Comparison of ENCODE assay signal across 1 cellular context in the genomic region with DNA sequence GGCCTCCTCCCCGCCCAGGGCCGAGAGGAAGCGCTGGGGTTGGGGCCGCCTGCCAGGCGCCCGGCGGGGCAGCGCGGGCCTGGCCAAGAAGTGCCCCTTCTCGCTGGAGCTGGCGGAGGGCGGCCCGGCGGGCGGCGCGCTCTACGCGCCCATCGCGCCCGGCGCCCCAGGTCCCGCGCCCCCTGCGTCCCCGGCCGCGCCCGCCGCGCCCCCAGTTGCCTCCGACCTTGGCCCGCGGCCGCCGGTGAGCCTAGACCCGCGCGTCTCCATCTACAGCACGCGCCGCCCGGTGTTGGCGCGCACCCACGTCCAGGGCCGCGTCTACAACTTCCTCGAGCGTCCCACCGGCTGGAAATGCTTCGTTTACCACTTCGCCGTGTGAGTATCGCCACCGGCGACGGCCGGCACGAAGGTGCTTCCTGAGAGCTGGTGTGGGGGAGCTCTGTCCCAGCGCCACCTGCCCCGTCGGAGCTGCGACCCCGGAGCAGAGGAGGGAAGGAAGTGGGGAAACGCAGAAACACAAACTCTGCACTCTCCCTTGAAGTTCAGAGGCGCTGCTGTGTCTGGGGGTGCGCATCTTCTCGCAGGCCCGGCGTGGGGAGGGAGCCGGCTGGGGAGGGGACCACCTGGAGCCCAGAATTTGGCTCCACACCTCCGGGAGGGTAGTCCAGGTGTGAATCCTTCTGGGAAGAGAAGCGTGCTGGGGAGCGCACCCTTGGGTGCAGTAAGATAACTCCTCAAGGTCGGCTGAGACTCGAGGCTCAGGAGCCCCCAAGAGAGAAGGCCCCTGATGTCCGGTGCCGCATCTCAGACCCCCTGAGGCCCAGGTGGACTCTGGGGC.
TF ChIP-seq lines count a peak whose summit lies in the region.

No MANE protein-coding gene starts in this region.

TF ChIP-seq in SK-N-SH, 30 proteins besides CTCF, POLR2A, EP300 and RAD21 (continued from another document):
- no peak for TF ChIP-seq SMC3 (IDR thresholded peaks at IDR 0.05; ENCODE audit: low read depth, low read length)
